Comparison of ENCODE assay signal across 2 cellular contexts in the genomic region with DNA sequence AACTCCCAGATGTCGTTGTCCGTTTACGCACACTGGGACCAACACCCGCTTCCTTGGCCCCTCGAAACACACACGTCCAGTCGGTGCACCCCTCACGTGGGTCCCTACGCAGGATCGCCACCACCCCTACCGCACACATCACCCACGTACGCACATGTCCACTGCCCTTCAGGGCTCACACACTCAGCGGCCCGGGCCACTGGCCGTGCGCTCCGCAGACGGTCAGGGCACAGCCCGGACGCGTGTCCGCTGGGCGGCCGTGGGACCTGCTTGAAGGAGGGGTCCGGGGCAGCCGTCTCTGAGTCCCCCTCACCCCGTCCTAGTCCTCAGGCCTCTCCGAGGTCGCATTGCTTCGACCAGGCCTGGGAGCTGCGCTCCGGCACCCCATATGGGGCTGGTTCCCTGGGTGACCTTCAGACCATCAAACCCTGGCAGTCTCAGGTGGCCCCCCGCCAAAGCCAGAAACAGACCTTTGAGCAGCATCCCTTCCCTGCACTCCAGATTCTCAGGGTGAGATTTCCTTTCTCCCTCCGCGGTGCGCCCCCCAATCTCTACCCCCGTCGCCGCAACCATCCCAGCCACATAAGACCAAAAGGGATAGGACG.
TF ChIP-seq lines count a peak whose summit lies in the region.

No MANE protein-coding gene starts in this region.

TF ChIP-seq in SK-N-SH treated with all-trans-retinoic acid at 6 μM for 48 hours, 23 proteins besides CTCF, POLR2A, EP300 and RAD21 (continued from another document):
- TF ChIP-seq PATZ1 (CRISPR knock-in tag; IDR thresholded peaks at IDR 0.05; ENCODE audit: borderline replicate concordance) (no peak), ZFP30 (CRISPR knock-in tag; IDR thresholded peaks at IDR 0.05) (no peak), ZFP3 (CRISPR knock-in tag; IDR thresholded peaks at IDR 0.05) (no peak)
TF ChIP-seq in SK-N-SH treated with all-trans-retinoic acid at 6 μM for 48 hours: peak in this region for 0.

TF ChIP-seq in SK-N-SH, 30 proteins besides CTCF, POLR2A, EP300 and RAD21 (continued from another document):
- TF ChIP-seq, protein P1, sequence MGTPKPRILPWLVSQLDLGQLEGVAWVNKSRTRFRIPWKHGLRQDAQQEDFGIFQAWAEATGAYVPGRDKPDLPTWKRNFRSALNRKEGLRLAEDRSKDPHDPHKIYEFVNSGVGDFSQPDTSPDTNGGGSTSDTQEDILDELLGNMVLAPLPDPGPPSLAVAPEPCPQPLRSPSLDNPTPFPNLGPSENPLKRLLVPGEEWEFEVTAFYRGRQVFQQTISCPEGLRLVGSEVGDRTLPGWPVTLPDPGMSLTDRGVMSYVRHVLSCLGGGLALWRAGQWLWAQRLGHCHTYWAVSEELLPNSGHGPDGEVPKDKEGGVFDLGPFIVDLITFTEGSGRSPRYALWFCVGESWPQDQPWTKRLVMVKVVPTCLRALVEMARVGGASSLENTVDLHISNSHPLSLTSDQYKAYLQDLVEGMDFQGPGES (IDR thresholded peaks at IDR 0.05; ENCODE audit: low read depth, low read length), result no peak
- TF ChIP-seq, protein P2, sequence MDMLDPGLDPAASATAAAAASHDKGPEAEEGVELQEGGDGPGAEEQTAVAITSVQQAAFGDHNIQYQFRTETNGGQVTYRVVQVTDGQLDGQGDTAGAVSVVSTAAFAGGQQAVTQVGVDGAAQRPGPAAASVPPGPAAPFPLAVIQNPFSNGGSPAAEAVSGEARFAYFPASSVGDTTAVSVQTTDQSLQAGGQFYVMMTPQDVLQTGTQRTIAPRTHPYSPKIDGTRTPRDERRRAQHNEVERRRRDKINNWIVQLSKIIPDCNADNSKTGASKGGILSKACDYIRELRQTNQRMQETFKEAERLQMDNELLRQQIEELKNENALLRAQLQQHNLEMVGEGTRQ (IDR thresholded peaks at IDR 0.05; ENCODE audit: borderline replicate concordance, low read depth, low read length), result no peak
TF ChIP-seq in SK-N-SH: peak in this region for 0.
